In the genomic region with DNA sequence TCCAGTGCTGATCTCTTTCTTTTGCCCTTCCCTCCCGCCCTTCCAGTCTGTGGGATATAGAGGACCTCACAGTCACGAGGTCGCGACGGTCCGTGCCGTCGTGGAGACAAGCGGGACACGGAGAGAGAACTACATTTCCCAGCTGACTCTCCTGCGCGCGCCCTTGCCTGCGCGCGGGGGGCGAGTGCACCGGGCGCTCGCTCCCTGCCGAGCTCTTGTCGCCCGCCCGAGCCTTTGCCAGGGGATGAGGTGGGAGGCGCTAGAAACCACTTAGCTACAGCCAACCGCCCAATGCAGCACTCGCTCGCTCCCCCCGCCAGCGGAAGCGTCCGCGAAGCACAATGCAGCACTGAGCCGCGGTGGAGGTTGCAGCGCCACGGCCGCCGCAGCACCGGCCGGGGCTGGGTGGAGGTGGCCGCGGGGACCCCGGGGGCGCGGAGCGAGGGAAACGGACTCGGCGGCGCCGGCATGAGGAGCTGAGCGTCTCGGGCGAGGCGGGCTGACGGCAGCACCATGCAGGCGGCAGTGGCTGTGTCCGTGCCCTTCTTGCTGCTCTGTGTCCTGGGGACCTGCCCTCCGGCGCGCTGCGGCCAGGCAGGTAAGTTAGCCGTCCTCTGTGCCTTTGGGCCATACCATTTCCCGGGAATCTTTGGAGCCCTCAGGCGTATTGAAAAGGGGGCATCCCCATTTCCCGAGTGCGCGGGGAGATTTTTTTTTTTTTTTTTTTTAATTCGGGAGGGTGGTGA, we compare ENCODE assay signal across 1 cellular context.
TF ChIP-seq lines count a peak whose summit lies in the region.

A gene with protein sequence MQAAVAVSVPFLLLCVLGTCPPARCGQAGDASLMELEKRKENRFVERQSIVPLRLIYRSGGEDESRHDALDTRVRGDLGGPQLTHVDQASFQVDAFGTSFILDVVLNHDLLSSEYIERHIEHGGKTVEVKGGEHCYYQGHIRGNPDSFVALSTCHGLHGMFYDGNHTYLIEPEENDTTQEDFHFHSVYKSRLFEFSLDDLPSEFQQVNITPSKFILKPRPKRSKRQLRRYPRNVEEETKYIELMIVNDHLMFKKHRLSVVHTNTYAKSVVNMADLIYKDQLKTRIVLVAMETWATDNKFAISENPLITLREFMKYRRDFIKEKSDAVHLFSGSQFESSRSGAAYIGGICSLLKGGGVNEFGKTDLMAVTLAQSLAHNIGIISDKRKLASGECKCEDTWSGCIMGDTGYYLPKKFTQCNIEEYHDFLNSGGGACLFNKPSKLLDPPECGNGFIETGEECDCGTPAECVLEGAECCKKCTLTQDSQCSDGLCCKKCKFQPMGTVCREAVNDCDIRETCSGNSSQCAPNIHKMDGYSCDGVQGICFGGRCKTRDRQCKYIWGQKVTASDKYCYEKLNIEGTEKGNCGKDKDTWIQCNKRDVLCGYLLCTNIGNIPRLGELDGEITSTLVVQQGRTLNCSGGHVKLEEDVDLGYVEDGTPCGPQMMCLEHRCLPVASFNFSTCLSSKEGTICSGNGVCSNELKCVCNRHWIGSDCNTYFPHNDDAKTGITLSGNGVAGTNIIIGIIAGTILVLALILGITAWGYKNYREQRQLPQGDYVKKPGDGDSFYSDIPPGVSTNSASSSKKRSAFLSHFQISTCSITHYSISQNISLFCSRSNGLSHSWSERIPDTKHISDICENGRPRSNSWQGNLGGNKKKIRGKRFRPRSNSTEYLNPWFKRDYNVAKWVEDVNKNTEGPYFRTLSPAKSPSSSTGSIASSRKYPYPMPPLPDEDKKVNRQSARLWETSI (plus strand): TSS at position 299 of the 746 bp plus-strand sequence. CDS start 215 bp downstream, at position 514.

TF ChIP-seq in GM12878, 131 proteins besides CTCF, POLR2A, EP300 and RAD21 (continued from another document):
- TF ChIP-seq, protein P1, sequence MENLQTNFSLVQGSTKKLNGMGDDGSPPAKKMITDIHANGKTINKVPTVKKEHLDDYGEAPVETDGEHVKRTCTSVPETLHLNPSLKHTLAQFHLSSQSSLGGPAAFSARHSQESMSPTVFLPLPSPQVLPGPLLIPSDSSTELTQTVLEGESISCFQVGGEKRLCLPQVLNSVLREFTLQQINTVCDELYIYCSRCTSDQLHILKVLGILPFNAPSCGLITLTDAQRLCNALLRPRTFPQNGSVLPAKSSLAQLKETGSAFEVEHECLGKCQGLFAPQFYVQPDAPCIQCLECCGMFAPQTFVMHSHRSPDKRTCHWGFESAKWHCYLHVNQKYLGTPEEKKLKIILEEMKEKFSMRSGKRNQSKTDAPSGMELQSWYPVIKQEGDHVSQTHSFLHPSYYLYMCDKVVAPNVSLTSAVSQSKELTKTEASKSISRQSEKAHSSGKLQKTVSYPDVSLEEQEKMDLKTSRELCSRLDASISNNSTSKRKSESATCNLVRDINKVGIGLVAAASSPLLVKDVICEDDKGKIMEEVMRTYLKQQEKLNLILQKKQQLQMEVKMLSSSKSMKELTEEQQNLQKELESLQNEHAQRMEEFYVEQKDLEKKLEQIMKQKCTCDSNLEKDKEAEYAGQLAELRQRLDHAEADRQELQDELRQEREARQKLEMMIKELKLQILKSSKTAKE (IDR thresholded peaks at IDR 0.05; ENCODE audit: low read depth, poor library complexity, severe bottlenecking), result no peak
- TF ChIP-seq STAT3 (IDR thresholded peaks at IDR 0.05; ENCODE audit: low read depth, low read length), result no peak
- TF ChIP-seq WRNIP1 (IDR thresholded peaks at IDR 0.05; ENCODE audit: borderline replicate concordance, low read depth, low read length), result no peak
- peak; percentile 62; the same call in 1 of the 2 replicates for TF ChIP-seq HDGF (IDR thresholded peaks at IDR 0.05)
- peak in 1 of 2 experiments; percentile 72; a peak in 3 of 4 replicates for TF ChIP-seq BHLHE40 (IDR thresholded peaks at IDR 0.05; ENCODE audit: borderline replicate concordance in 1 of 2, low read depth in 2 of 2, low read length in 1 of 2)
- TF ChIP-seq, protein P2, sequence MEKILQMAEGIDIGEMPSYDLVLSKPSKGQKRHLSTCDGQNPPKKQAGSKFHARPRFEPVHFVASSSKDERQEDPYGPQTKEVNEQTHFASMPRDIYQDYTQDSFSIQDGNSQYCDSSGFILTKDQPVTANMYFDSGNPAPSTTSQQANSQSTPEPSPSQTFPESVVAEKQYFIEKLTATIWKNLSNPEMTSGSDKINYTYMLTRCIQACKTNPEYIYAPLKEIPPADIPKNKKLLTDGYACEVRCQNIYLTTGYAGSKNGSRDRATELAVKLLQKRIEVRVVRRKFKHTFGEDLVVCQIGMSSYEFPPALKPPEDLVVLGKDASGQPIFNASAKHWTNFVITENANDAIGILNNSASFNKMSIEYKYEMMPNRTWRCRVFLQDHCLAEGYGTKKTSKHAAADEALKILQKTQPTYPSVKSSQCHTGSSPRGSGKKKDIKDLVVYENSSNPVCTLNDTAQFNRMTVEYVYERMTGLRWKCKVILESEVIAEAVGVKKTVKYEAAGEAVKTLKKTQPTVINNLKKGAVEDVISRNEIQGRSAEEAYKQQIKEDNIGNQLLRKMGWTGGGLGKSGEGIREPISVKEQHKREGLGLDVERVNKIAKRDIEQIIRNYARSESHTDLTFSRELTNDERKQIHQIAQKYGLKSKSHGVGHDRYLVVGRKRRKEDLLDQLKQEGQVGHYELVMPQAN (conservative IDR thresholded peaks at IDR 0.05), result peak; percentile 87
- peak; percentile 92 for TF ChIP-seq LARP7 (IDR thresholded peaks at IDR 0.05)
- TF ChIP-seq ZNF24 (IDR thresholded peaks at IDR 0.05), result peak; percentile 41; the same call in 1 of the 2 replicates
- no peak for TF ChIP-seq RBBP5 (conservative IDR thresholded peaks at IDR 0.05)
- TF ChIP-seq FOXM1 (IDR thresholded peaks at IDR 0.05; ENCODE audit: low read depth, low read length), result 0 out of 2 replicates have a peak, but pooled peaks have one; percentile 27
- TF ChIP-seq EGR1 (IDR thresholded peaks at IDR 0.05; ENCODE audit: borderline replicate concordance in 1 of 2, low read depth in 2 of 2, low read length in 2 of 2), result peak in 1 of 2 experiments; percentile 19; a peak in 1 of 3 replicates
- TF ChIP-seq SMAD5 (IDR thresholded peaks at IDR 0.05; ENCODE audit: low read depth), result peak; percentile 66; the same call in 1 of the 2 replicates
- no peak for TF ChIP-seq NBN (IDR thresholded peaks at IDR 0.05)
- peak; percentile 74 for TF ChIP-seq CREB1 (IDR thresholded peaks at IDR 0.05; ENCODE audit: low read depth)
- TF ChIP-seq POLR2AphosphoS5 (IDR thresholded peaks at IDR 0.05; ENCODE audit: low read length), result peak; percentile 91
- no peak for TF ChIP-seq JUND (IDR thresholded peaks at IDR 0.05; ENCODE audit: low read depth, low read length)
- peak in 1 of 2 experiments; percentile 4; a peak in 1 of 4 replicates for TF ChIP-seq IKZF2 (IDR thresholded peaks at IDR 0.05)
- no peak for TF ChIP-seq SUPT20H (IDR thresholded peaks at IDR 0.05; ENCODE audit: borderline replicate concordance, control insufficient read depth, low read depth, low read length)
- no peak for TF ChIP-seq NFIC (IDR thresholded peaks at IDR 0.05; ENCODE audit: low read depth, low read length)
- TF ChIP-seq RCOR1 (conservative IDR thresholded peaks at IDR 0.05; ENCODE audit: low read depth, low read length), result no peak
- TF ChIP-seq, protein P3, sequence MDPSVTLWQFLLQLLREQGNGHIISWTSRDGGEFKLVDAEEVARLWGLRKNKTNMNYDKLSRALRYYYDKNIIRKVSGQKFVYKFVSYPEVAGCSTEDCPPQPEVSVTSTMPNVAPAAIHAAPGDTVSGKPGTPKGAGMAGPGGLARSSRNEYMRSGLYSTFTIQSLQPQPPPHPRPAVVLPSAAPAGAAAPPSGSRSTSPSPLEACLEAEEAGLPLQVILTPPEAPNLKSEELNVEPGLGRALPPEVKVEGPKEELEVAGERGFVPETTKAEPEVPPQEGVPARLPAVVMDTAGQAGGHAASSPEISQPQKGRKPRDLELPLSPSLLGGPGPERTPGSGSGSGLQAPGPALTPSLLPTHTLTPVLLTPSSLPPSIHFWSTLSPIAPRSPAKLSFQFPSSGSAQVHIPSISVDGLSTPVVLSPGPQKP (IDR thresholded peaks at IDR 0.05; ENCODE audit: low read depth, low read length), result peak; percentile 58; the same call in 1 of the 2 replicates
- TF ChIP-seq CREM (IDR thresholded peaks at IDR 0.05; ENCODE audit: low read depth), result peak; percentile 79; the same call in 1 of the 2 replicates
- peak; percentile 65 for TF ChIP-seq NR2F1 (conservative IDR thresholded peaks at IDR 0.05)
- no peak for TF ChIP-seq YBX1 (IDR thresholded peaks at IDR 0.05)
